10 cellular contexts compared by ENCODE assay signal in genomic region chr22:37626556-37627075, GRCh38. TPM values are rescaled to one million over a fixed set of nuclear protein-coding genes. Genes with fewer than 3 reads are reported as not detected.
A peak's percentile ranks its signal among the peaks of the same experiment; 100 is the strongest.
DNase-seq lines count a peak whose midpoint lies in the region; ATAC-seq and TF ChIP-seq lines count a peak whose summit lies in the region.
"Had no signal": no experiment of that assay in that cellular context is flagged by ENCODE, and none has a peak within 500 bp of the region (broad histone marks: within the 10 kb centered on the region; RNA-seq: fewer than 3 reads in every experiment).

No MANE protein-coding gene starts in this region.

- H3K4me1 ChIP-seq in muscle layer of duodenum (ENCODE audit: control insufficient read depth in 1 of 2, insufficient read depth in 2 of 2, low read length in 2 of 2) (peaks cover 10 to 35% of the 10 kb centered on the region in 2 donors), transverse colon (peaks cover 33 to 44% (median 39%) of the 10 kb centered on the region in 4 donors)

- peak overlapping the region; percentile 89 for H3K27ac Mint-ChIP-seq in activated naive CD8-positive, alpha-beta T cell treated with anti-CD3 and anti-CD28 coated beads, Interleukin-2, amount 10 ng/mL, durations not matched to agents 7 days and 5 days
- H3K27ac Mint-ChIP-seq in Calu3 (ENCODE audit: unreplicated experiment), result no peak overlapping the region

- H3K27me3 ChIP-seq in muscle layer of duodenum (ENCODE audit: low read depth, low read length) (no peaks in the 10 kb centered on the region), transverse colon (no peaks in the 10 kb centered on the region)

- H3K4me3 ChIP-seq in muscle layer of duodenum (ENCODE audit: low read depth in 1 of 2, low read length in 2 of 2) (peak overlapping the region in 1 of 2 donors; percentile 1), transverse colon (no peak overlapping the region)

- peaks cover 6% of the 10 kb centered on the region for H3K36me3 Mint-ChIP-seq in activated naive CD8-positive, alpha-beta T cell treated with anti-CD3 and anti-CD28 coated beads, Interleukin-2, amount 10 ng/mL, durations not matched to agents 7 days and 5 days
- peaks cover 39% of the 10 kb centered on the region for H3K36me3 Mint-ChIP-seq in Calu3 (ENCODE audit: insufficient read depth, unreplicated experiment)

- TF ChIP-seq POLR2A in transverse colon (IDR thresholded peaks at IDR 0.05), result no peak

- peak overlapping the region; percentile 58 for H3K4me3 Mint-ChIP-seq in activated naive CD8-positive, alpha-beta T cell treated with anti-CD3 and anti-CD28 coated beads, Interleukin-2, amount 10 ng/mL, durations not matched to agents 7 days and 5 days
- H3K4me3 Mint-ChIP-seq in Calu3 (ENCODE audit: low read depth, unreplicated experiment), result no peak overlapping the region

- H3K9me3 ChIP-seq in muscle layer of duodenum (ENCODE audit: control insufficient read depth in 1 of 2, low read length in 2 of 2) (no peaks in the 10 kb centered on the region), transverse colon (no peaks in the 10 kb centered on the region)

- no peaks in the 10 kb centered on the region for H3K9me3 Mint-ChIP-seq in activated naive CD8-positive, alpha-beta T cell treated with anti-CD3 and anti-CD28 coated beads, Interleukin-2, amount 10 ng/mL, durations not matched to agents 7 days and 5 days
- H3K9me3 Mint-ChIP-seq in Calu3 (ENCODE audit: low read depth, unreplicated experiment), result no peaks in the 10 kb centered on the region

- 71% methylated on average over 13 of the region's 13 CpGs; no CpG with 5 or more reads in 1 of the 2 donors for WGBS in transverse colon (ENCODE audit: low coverage in 1 of 2), 2 donors

- no TSS peak for BruUV-seq in Calu3 (replicated peaks; lab: Mats Ljungman, UMichigan)

- H3K4me1 Mint-ChIP-seq in activated naive CD8-positive, alpha-beta T cell treated with anti-CD3 and anti-CD28 coated beads, Interleukin-2, amount 10 ng/mL, durations not matched to agents 7 days and 5 days, result peaks cover 38% of the 10 kb centered on the region
- H3K4me1 Mint-ChIP-seq in Calu3 (ENCODE audit: low read depth, unreplicated experiment), result no peaks in the 10 kb centered on the region

- ATAC-seq in Right ventricle myocardium inferior (peak; percentile 5), left cardiac atrium (no peak), GM21528 (IDR thresholded peaks at IDR 0.05; ENCODE audit: low FRiP score, unreplicated experiment) (no peak)
- ATAC-seq in activated naive CD8-positive, alpha-beta T cell treated with anti-CD3 and anti-CD28 coated beads, Interleukin-2, amount 10 ng/mL, durations not matched to agents 7 days and 5 days (ENCODE audit: low read depth), result no peak

- H3K27ac ChIP-seq in muscle layer of duodenum (ENCODE audit: low read length) (peak overlapping the region; percentile 23), transverse colon (peak overlapping the region; percentile 68 to 91 (median 76))

- TF ChIP-seq CTCF in transverse colon (IDR thresholded peaks at IDR 0.05), result no peak
- TF ChIP-seq CTCF in Calu3 (IDR thresholded peaks at IDR 0.05; ENCODE audit: unreplicated experiment), result no peak

- DNase-seq in Right ventricle myocardium inferior (ENCODE audit: missing footprints) (peak; percentile 14), left cardiac atrium (no peak), transverse colon (peak; percentile 45), Calu3 (no peak), NK-92 (lab: John Stamatoyannopoulos, UW; ENCODE audit: unreplicated experiment) (no peak)
- DNase-seq in activated naive CD8-positive, alpha-beta T cell treated with anti-CD3 and anti-CD28 coated beads, Interleukin-2, amount 10 ng/mL, durations not matched to agents 7 days and 5 days, result no peak
- DNase-seq: midbrain had no signal

- H3K27me3 Mint-ChIP-seq in activated naive CD8-positive, alpha-beta T cell treated with anti-CD3 and anti-CD28 coated beads, Interleukin-2, amount 10 ng/mL, durations not matched to agents 7 days and 5 days, result no peaks in the 10 kb centered on the region
- H3K27me3 Mint-ChIP-seq in Calu3 (ENCODE audit: unreplicated experiment), result no peaks in the 10 kb centered on the region

- no peak for TF ChIP-seq EP300 in transverse colon (IDR thresholded peaks at IDR 0.05; ENCODE audit: low read depth)

- peaks cover 5 to 37% of the 10 kb centered on the region in 2 donors for H3K36me3 ChIP-seq in muscle layer of duodenum (ENCODE audit: control insufficient read depth in 1 of 2, insufficient read depth in 2 of 2, low read length in 2 of 2)
- H3K36me3 ChIP-seq in transverse colon, result no peaks in the 10 kb centered on the region

- in situ Hi-C loops in transverse colon (cut with MboI; ENCODE audit: low pct_ligation_motif_present in 1 of 4, low pct_unique_long_range_greater_than_20kb in 1 of 4, low sequenced_read_pairs in 3 of 4), result loop anchor here in 1 of 4 donors (10.0 kb wide), 1 partner anchor 58 kb away; the partner anchor contains the start of gene NOL12

- POLR2A ChIA-PET in activated naive CD8-positive, alpha-beta T cell treated with anti-CD3 and anti-CD28 coated beads, Interleukin-2, amount 10 ng/mL, durations not matched to agents 7 days and 5 days (lab: Charles Lee), result interaction anchor here (0.9 to 4.6 kb wide), 11 partner anchors 10 to 51 kb away, joined by 3 to 31 read pairs (median 10); partner anchors contain the start of genes GGA1, LGALS1, PDXP and SH3BP1

- intact Hi-C loops in Right ventricle myocardium inferior (cut with DNase I) (loop anchor here (5.0 kb wide), 1 partner anchor 51 kb away; the partner anchor contains the start of gene LGALS1), left cardiac atrium (cut with DNase I) (no loop called here), transverse colon (cut with DNase I; ENCODE audit: low total_unique reads) (no loop called here), Calu3 (cut with micrococcal nuclease; ENCODE audit: unreplicated experiment) (no loop called here)

- CTCF ChIA-PET in Calu3 (lab: Charles Lee), result interaction anchor here (1.5 kb wide), 1 partner anchor 69 kb away, joined by 3 read pairs; no protein-coding TSS in a partner anchor

RNA-seq across cellular contexts. Expression of gene SH3BP1, which starts 12.9 kb away (rescaled TPM):
- total RNA-seq in Right ventricle myocardium inferior (1.5 TPM), left cardiac atrium (1 to 10 TPM; 4.9 to 5.1 TPM), transverse colon (100 to 1,000 TPM in 2 of 4 donors, 10 to 100 TPM in 2; 53.1 to 158 (median 84.7) TPM), Calu3 (2022) (13.0 and 17.6 TPM in 2 replicates)
- 100 to 1,000 TPM; 157 to 169 TPM for total RNA-seq in activated naive CD8-positive, alpha-beta T cell treated with anti-CD3 and anti-CD28 coated beads, Interleukin-2, amount 10 ng/mL, durations not matched to agents 7 days and 5 days

RNA-seq across cellular contexts. Expression of gene GGA1, which starts 18.0 kb away (rescaled TPM):
- 26.7 TPM for total RNA-seq in Right ventricle myocardium inferior
- 10 to 100 TPM; 24.4 to 26.6 TPM for total RNA-seq in left cardiac atrium
- 10 to 100 TPM; 75.3 to 79.5 TPM for total RNA-seq in activated naive CD8-positive, alpha-beta T cell treated with anti-CD3 and anti-CD28 coated beads, Interleukin-2, amount 10 ng/mL, durations not matched to agents 7 days and 5 days
- 100 to 1,000 TPM in 1 of 4 donors, 10 to 100 TPM in 3; 60.1 to 142 (median 73.8) TPM for total RNA-seq in transverse colon
- 89.8 and 95.3 TPM in 2 replicates for total RNA-seq in Calu3 (2022)

RNA-seq across cellular contexts. Expression of gene PDXP, which starts 31.9 kb away (rescaled TPM):
- 21.4 TPM for total RNA-seq in Right ventricle myocardium inferior
- 10 to 100 TPM; 17.3 to 17.5 TPM for total RNA-seq in left cardiac atrium
- 10 to 100 TPM; 16.4 to 16.6 TPM for total RNA-seq in activated naive CD8-positive, alpha-beta T cell treated with anti-CD3 and anti-CD28 coated beads, Interleukin-2, amount 10 ng/mL, durations not matched to agents 7 days and 5 days
- 100 to 1,000 TPM in 1 of 4 donors, 10 to 100 TPM in 3; 28.9 to 126 (median 50.7) TPM for total RNA-seq in transverse colon
- 18.4 and 21.4 TPM in 2 replicates for total RNA-seq in Calu3 (2022)

RNA-seq across cellular contexts. Expression of gene LGALS2, which starts 46.7 kb away (rescaled TPM):
- total RNA-seq in Right ventricle myocardium inferior (0.60 TPM), left cardiac atrium (not detected), transverse colon (10 to 100 TPM in 2 of 4 donors, 1 to 10 TPM in 1, not detected in 1; 1.3 to 43.4 (median 17.2) TPM), Calu3 (2022) (0.90 and 1.2 TPM in 2 replicates)
- not detected for total RNA-seq in activated naive CD8-positive, alpha-beta T cell treated with anti-CD3 and anti-CD28 coated beads, Interleukin-2, amount 10 ng/mL, durations not matched to agents 7 days and 5 days
- total RNA-seq: NCI-H460 had no signal

RNA-seq across cellular contexts. Expression of gene LGALS1, which starts 48.8 kb away (rescaled TPM):
- total RNA-seq in Right ventricle myocardium inferior (1,345 TPM), left cardiac atrium (100 to 1,000 TPM; 599 to 917 TPM), transverse colon (100 to 1,000 TPM; 196 to 558 (median 224) TPM), Calu3 (2022) (61.4 and 72.3 TPM in 2 replicates)
- 1,000 to 10,000 TPM; 1,082 to 1,187 TPM for total RNA-seq in activated naive CD8-positive, alpha-beta T cell treated with anti-CD3 and anti-CD28 coated beads, Interleukin-2, amount 10 ng/mL, durations not matched to agents 7 days and 5 days

Comparison
In these comparisons a context has a peak if more than half of its experiments do, and no peak if none do; other contexts are left out.
1. DNase-seq: peak in Right ventricle myocardium inferior (single experiment) and transverse colon (single experiment); none in left cardiac atrium (single experiment), activated naive CD8-positive, alpha-beta T cell treated with anti-CD3 and anti-CD28 coated beads, Interleukin-2, amount 10 ng/mL, durations not matched to agents 7 days and 5 days (single experiment), Calu3 (single experiment) and NK-92 (single experiment).